In genomic region chr6:24901698-24902328, GRCh38 we compare ENCODE assay signal across 17 cellular contexts. TPM values are rescaled to one million over a fixed set of nuclear protein-coding genes. Genes with fewer than 3 reads are reported as not detected.
DNase-seq lines count a peak whose midpoint lies in the region; ATAC-seq and TF ChIP-seq lines count a peak whose summit lies in the region.
"Had no signal": no experiment of that assay in that cellular context is flagged by ENCODE, and none has a peak within 500 bp of the region (broad histone marks: within the 10 kb centered on the region; RNA-seq: fewer than 3 reads in every experiment).

No MANE protein-coding gene starts in this region.

- no peak for TF ChIP-seq POLR2A in prostate gland (IDR thresholded peaks at IDR 0.05)

- H4K8ac ChIP-seq in neuronal stem cell (ENCODE audit: low read depth, low read length): no peak overlapping the region

- no peak overlapping the region for H3K4me3 ChIP-seq in CD8-positive, alpha-beta T cell (ENCODE audit: low read depth, low read length)
- H3K4me3 ChIP-seq in prostate gland: no peak overlapping the region
- H3K4me3 ChIP-seq in neuronal stem cell (ENCODE audit: low read length in 2 of 2): no peak overlapping the region

- H3K79me1 ChIP-seq in neuronal stem cell (ENCODE audit: low read depth, low read length): no peaks in the 10 kb centered on the region

- H3K4me2 ChIP-seq in neuronal stem cell (ENCODE audit: insufficient read depth, low read length, poor library complexity, severe bottlenecking): no peak overlapping the region

- peak overlapping the region; percentile 8 for H3K27ac ChIP-seq in CD8-positive, alpha-beta T cell (ENCODE audit: low read depth, low read length)
- peak overlapping the region; percentile 11 to 31 for H3K27ac ChIP-seq in prostate gland
- H3K27ac ChIP-seq in neuronal stem cell (replicated peaks; ENCODE audit: low read length): no peak overlapping the region
- H3K27ac ChIP-seq: C4-2B, WERI-Rb-1 had no signal

- CTCF ChIA-PET in CD8-positive, alpha-beta T cell (lab: Charles Lee): interaction anchor here (1.3 to 5.1 kb wide), 5 partner anchors 33 to 116 kb away, joined by 3 to 41 read pairs (median 4); no protein-coding TSS in a partner anchor

- H2BK120ac ChIP-seq in neuronal stem cell (ENCODE audit: low read depth, low read length): no peak overlapping the region

- no peak overlapping the region for H3K18ac ChIP-seq in neuronal stem cell (ENCODE audit: low read length)

- POLR2A ChIA-PET in CD8-positive, alpha-beta T cell (lab: Charles Lee): interaction anchor here (1.0 to 4.3 kb wide), 6 partner anchors 9 to 116 kb away, joined by 3 to 24 read pairs (median 6); no protein-coding TSS in a partner anchor

- peak overlapping the region; percentile 94 for H3K27ac Mint-ChIP-seq in CD8-positive, alpha-beta T cell
- peak overlapping the region; percentile 64 for H3K27ac Mint-ChIP-seq in activated T-helper 2 cell treated with anti-CD3 and anti-CD28 coated beads, Interferon-gamma antibody, Interleukin-2, Interleukin-4, amounts not matched to agents 10 μg/mL and 5 μg/mL and 100 μg/mL, durations not matched to agents 14 hours and 24 hours and 36 hours

- WGBS in prostate gland: 91% methylated on average over 9 of the region's 9 CpGs
- WGBS in neuronal stem cell (ENCODE audit: extremely low coverage in 2 of 2, insufficient read length in 2 of 2, insufficient replicate concordance in 1 of 2), 2 donors: no CpG with 5 or more reads among the region's 9 CpGs

- H3K4ac ChIP-seq in neuronal stem cell (ENCODE audit: low read length): no peak overlapping the region

- H2BK5ac ChIP-seq in neuronal stem cell (ENCODE audit: low read length): no peak overlapping the region

- no peak for TF ChIP-seq CTCF in CD8-positive, alpha-beta T cell (IDR thresholded peaks at IDR 0.05)
- TF ChIP-seq CTCF in prostate gland (IDR thresholded peaks at IDR 0.05): no peak

- no peak overlapping the region for H3K14ac ChIP-seq in neuronal stem cell (ENCODE audit: low read length)

- H3K4me1 ChIP-seq in CD8-positive, alpha-beta T cell (ENCODE audit: insufficient read depth, low read length): peaks cover 94% of the 10 kb centered on the region
- no peaks in the 10 kb centered on the region for H3K4me1 ChIP-seq in prostate gland (replicated peaks)
- H3K4me1 ChIP-seq in neuronal stem cell (ENCODE audit: control insufficient read depth in 2 of 2, insufficient read depth in 1 of 2, low read depth in 1 of 2, low read length in 2 of 2): peaks cover 2 to 3% of the 10 kb centered on the region in 2 donors

- H3K9ac ChIP-seq in neuronal stem cell (ENCODE audit: low read depth, low read length, poor library complexity): no peak overlapping the region

- intact Hi-C loops in CD8-positive, alpha-beta T cell (cut with DNase I, micrococcal nuclease): loop anchor here (2.0 kb wide), 2 partner anchors 41 to 43 kb away; no protein-coding TSS in a partner anchor
- intact Hi-C loops in activated T-helper 2 cell treated with anti-CD3 and anti-CD28 coated beads, Interferon-gamma antibody, Interleukin-2, Interleukin-4, amounts not matched to agents 10 μg/mL and 5 μg/mL and 100 μg/mL, durations not matched to agents 14 hours and 24 hours and 36 hours (cut with micrococcal nuclease): no loop called here
- intact Hi-C loops in prostate gland (cut with DNase I): no loop called here

- H3K4me3 Mint-ChIP-seq in CD8-positive, alpha-beta T cell: peak overlapping the region; percentile 54
- no peak overlapping the region for H3K4me3 Mint-ChIP-seq in activated T-helper 2 cell treated with anti-CD3 and anti-CD28 coated beads, Interferon-gamma antibody, Interleukin-2, Interleukin-4, amounts not matched to agents 10 μg/mL and 5 μg/mL and 100 μg/mL, durations not matched to agents 14 hours and 24 hours and 36 hours (ENCODE audit: low read depth)

- peaks cover 7% of the 10 kb centered on the region for H3K9me3 Mint-ChIP-seq in CD8-positive, alpha-beta T cell
- peaks cover 5% of the 10 kb centered on the region for H3K9me3 Mint-ChIP-seq in activated T-helper 2 cell treated with anti-CD3 and anti-CD28 coated beads, Interferon-gamma antibody, Interleukin-2, Interleukin-4, amounts not matched to agents 10 μg/mL and 5 μg/mL and 100 μg/mL, durations not matched to agents 14 hours and 24 hours and 36 hours

- H2BK12ac ChIP-seq in neuronal stem cell (ENCODE audit: low read length): no peak overlapping the region

- peaks cover 93% of the 10 kb centered on the region for H3K36me3 Mint-ChIP-seq in CD8-positive, alpha-beta T cell
- H3K36me3 Mint-ChIP-seq in activated T-helper 2 cell treated with anti-CD3 and anti-CD28 coated beads, Interferon-gamma antibody, Interleukin-2, Interleukin-4, amounts not matched to agents 10 μg/mL and 5 μg/mL and 100 μg/mL, durations not matched to agents 14 hours and 24 hours and 36 hours (ENCODE audit: low read depth): peaks cover 74% of the 10 kb centered on the region

- H3K36me3 ChIP-seq in CD8-positive, alpha-beta T cell (ENCODE audit: insufficient read depth, low read length): peaks cover 30% of the 10 kb centered on the region
- H3K36me3 ChIP-seq in prostate gland: no peaks in the 10 kb centered on the region
- H3K36me3 ChIP-seq in neuronal stem cell (replicated peaks in 1 of 2; ENCODE audit: control insufficient read depth in 2 of 2, insufficient read depth in 2 of 2, low read length in 2 of 2): no peaks in the 10 kb centered on the region
- H3K36me3 ChIP-seq: WERI-Rb-1 had no signal

- no peaks in the 10 kb centered on the region for H3K27me3 ChIP-seq in CD8-positive, alpha-beta T cell (ENCODE audit: insufficient read depth, low read length)
- H3K27me3 ChIP-seq in prostate gland (replicated peaks; ENCODE audit: insufficient read depth): no peaks in the 10 kb centered on the region
- no peaks in the 10 kb centered on the region for H3K27me3 ChIP-seq in neuronal stem cell (ENCODE audit: control insufficient read depth in 3 of 3, insufficient read depth in 3 of 3, low read depth in 1 of 3, low read length in 3 of 3)

- no peaks in the 10 kb centered on the region for H3K27me3 Mint-ChIP-seq in CD8-positive, alpha-beta T cell (ENCODE audit: low read depth)
- no peaks in the 10 kb centered on the region for H3K27me3 Mint-ChIP-seq in activated T-helper 2 cell treated with anti-CD3 and anti-CD28 coated beads, Interferon-gamma antibody, Interleukin-2, Interleukin-4, amounts not matched to agents 10 μg/mL and 5 μg/mL and 100 μg/mL, durations not matched to agents 14 hours and 24 hours and 36 hours (ENCODE audit: low read depth)

- no peaks in the 10 kb centered on the region for H3K9me3 ChIP-seq in CD8-positive, alpha-beta T cell (ENCODE audit: low read length)
- no peaks in the 10 kb centered on the region for H3K9me3 ChIP-seq in prostate gland
- peaks cover 0 to 5% of the 10 kb centered on the region in 2 donors for H3K9me3 ChIP-seq in neuronal stem cell (replicated peaks in 1 of 2; ENCODE audit: control insufficient read depth in 2 of 2, insufficient read depth in 1 of 2, low read depth in 1 of 2, low read length in 2 of 2)

- no peak overlapping the region for H2AFZ ChIP-seq in neuronal stem cell (ENCODE audit: low read length)

- H4K91ac ChIP-seq in neuronal stem cell (ENCODE audit: low read depth, low read length, poor library complexity): no peak overlapping the region

- no peak overlapping the region for H2AK5ac ChIP-seq in neuronal stem cell (ENCODE audit: low read depth, low read length)

- peaks cover 93% of the 10 kb centered on the region for H3K4me1 Mint-ChIP-seq in CD8-positive, alpha-beta T cell (ENCODE audit: low read depth)
- peaks cover 47% of the 10 kb centered on the region for H3K4me1 Mint-ChIP-seq in activated T-helper 2 cell treated with anti-CD3 and anti-CD28 coated beads, Interferon-gamma antibody, Interleukin-2, Interleukin-4, amounts not matched to agents 10 μg/mL and 5 μg/mL and 100 μg/mL, durations not matched to agents 14 hours and 24 hours and 36 hours (ENCODE audit: low read depth)

- H3K23ac ChIP-seq in neuronal stem cell (ENCODE audit: low read depth, low read length, poor library complexity): no peak overlapping the region

- no peak for ATAC-seq in CD8-positive, alpha-beta T cell
- ATAC-seq: Right ventricle myocardium inferior had no signal

- no peak overlapping the region for H2BK15ac ChIP-seq in neuronal stem cell (ENCODE audit: low read length)

- DNase-seq in CD8-positive, alpha-beta T cell: no peak
- peak; percentile 58 for DNase-seq in M059J (ENCODE audit: low read depth)
- no peak for DNase-seq in activated T-helper 2 cell treated with anti-CD3 and anti-CD28 coated beads, Interferon-gamma antibody, Interleukin-2, Interleukin-4, amounts not matched to agents 10 μg/mL and 5 μg/mL and 100 μg/mL, durations not matched to agents 14 hours and 24 hours and 36 hours (ENCODE audit: low spot score)
- no peak for DNase-seq in prostate gland (ENCODE audit: low spot score)
- no peak for DNase-seq in neuronal stem cell (ENCODE audit: low spot score)
- no peak for DNase-seq in SW480 (ENCODE audit: low spot score)
- DNase-seq in GM03348 (ENCODE audit: low spot score): no peak
- DNase-seq: activated T-cell treated with anti-CD3 and anti-CD28 coated beads, Interleukin-2, amount 50 U/mL, for 48 hours; islet precursor cell; NCI-H1694 treated with DMSO at 0.1 percent for 48 hours; NCI-H524 treated with DMSO at 0.1 percent for 48 hours; stimulated activated CD4-positive, alpha-beta T cell treated with anti-CD3 and anti-CD28 coated beads, Interleukin-4, amount 100 ng/mL, for 24 hours; stimulated activated naive CD4-positive, alpha-beta T cell; WERI-Rb-1 had no signal

RNA-seq across cellular contexts. Expression of gene RIPOR2, which starts 33.9 kb away (rescaled TPM):
- total RNA-seq in CD8-positive, alpha-beta T cell: 10 to 100 TPM; 92.5 to 93.2 TPM
- total RNA-seq in M059J (2014; rRNA removed; shearing (Covaris generic)): 18.6 and 22.9 TPM in 2 replicates
- total RNA-seq in activated T-helper 2 cell treated with anti-CD3 and anti-CD28 coated beads, Interferon-gamma antibody, Interleukin-2, Interleukin-4, amounts not matched to agents 10 μg/mL and 5 μg/mL and 100 μg/mL, durations not matched to agents 14 hours and 24 hours and 36 hours: 8.5 and 9.4 TPM in 2 replicates
- 10 to 100 TPM; 16.1 to 23.7 TPM for total RNA-seq in prostate gland
- 3.1 TPM for polyA plus RNA-seq in neuronal stem cell (2013, experiment 1 of 2)
- 3.3 TPM for polyA plus RNA-seq in neuronal stem cell (2013, experiment 2 of 2)
- total RNA-seq: G401 had no signal

Comparison
In these comparisons a context has a peak if more than half of its experiments do, and no peak if none do; other contexts are left out.
1. intact Hi-C loops: an anchor here in CD8-positive, alpha-beta T cell (2.0 kb wide); none called in activated T-helper 2 cell treated with anti-CD3 and anti-CD28 coated beads, Interferon-gamma antibody, Interleukin-2, Interleukin-4, amounts not matched to agents 10 μg/mL and 5 μg/mL and 100 μg/mL, durations not matched to agents 14 hours and 24 hours and 36 hours and prostate gland.